26 cellular contexts compared by ENCODE assay signal in the genomic region with DNA sequence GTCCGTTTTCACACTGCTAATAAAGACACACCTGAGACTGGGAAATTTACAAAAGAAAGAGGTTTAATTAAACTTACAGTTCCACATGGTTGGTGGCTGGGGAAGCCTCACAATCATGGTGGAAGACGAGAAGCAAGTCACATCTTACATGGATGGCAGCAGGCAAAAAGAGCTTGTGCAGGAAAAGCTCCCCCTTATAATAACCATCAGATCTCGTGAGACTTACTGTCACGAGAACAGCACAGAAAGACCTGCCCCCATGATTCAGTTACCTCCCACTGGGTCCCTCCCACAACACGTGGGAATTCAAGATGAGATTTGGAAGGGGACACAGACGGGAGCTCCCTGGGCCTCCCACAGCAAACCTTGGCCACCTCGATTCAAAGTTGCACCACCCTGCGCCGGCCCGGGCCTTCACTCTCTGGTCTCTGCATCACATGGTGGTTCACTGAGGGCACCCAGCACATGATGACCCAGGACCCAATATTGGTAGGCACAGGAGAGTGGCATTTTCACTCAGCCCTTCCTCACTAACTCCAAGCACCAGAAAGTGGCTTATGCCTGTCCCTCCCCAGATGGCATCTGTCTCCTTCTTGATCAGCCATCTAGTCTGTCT.
"Had no signal": no experiment of that assay in that cellular context is flagged by ENCODE, and none has a peak within 500 bp of the region (broad histone marks: within the 10 kb centered on the region; RNA-seq: fewer than 3 reads in every experiment).

No MANE protein-coding gene starts in this region.

- H3K4me1 ChIP-seq: parathyroid adenoma, psoas muscle, tibial artery had no signal

- H3K27ac Mint-ChIP-seq: nephron; neural progenitor cell; progenitor cell of endocrine pancreas; stimulated activated effector memory CD8-positive, alpha-beta T cell treated with anti-CD3 and anti-CD28 coated beads, Interleukin-12 subunit alpha, Interleukin-12 subunit beta, amount 100 ng/mL, for 72 hours; stimulated activated naive CD8-positive, alpha-beta T cell treated with anti-CD3 and anti-CD28 coated beads, Interleukin-15, Interleukin-2, amounts not matched to agents 100 ng/mL and 50 ng/mL, for 24 hours had no signal

- ATAC-seq: naive thymus-derived CD4-positive, alpha-beta T cell; psoas muscle; right cardiac atrium; right lobe of liver; stimulated activated effector memory CD8-positive, alpha-beta T cell treated with anti-CD3 and anti-CD28 coated beads, Interleukin-12 subunit alpha, Interleukin-12 subunit beta, amount 100 ng/mL, for 72 hours; stimulated activated naive B cell treated with anti-CD40 and anti-IgM and Interleukin-4, amounts not matched to agents 10 μg/mL and 1 μg/mL and 100 μg/mL, for 72 hours had no signal

- H3K9me3 ChIP-seq: ovary, psoas muscle, right lobe of liver, sigmoid colon, stomach, tibial artery, upper lobe of left lung, vagina had no signal

- DNase-seq: naive thymus-derived CD4-positive, alpha-beta T cell; occipital lobe; ovary; posterior cingulate gyrus; psoas muscle; right cardiac atrium; right lobe of liver; sigmoid colon; small intestine; stimulated activated CD4-positive, alpha-beta T cell treated with anti-CD3 and anti-CD28 coated beads, Interleukin-15, amount 100 ng/mL, for 24 hours; stimulated activated CD4-positive, alpha-beta T cell treated with anti-CD3 and anti-CD28 coated beads, Interleukin-2, amount 100 ng/mL, for 24 hours; stimulated activated CD4-positive, alpha-beta T cell treated with anti-CD3 and anti-CD28 coated beads, Interleukin-2, amount 100 ng/mL, for 48 hours; stimulated activated CD4-positive, alpha-beta T cell treated with anti-CD3 and anti-CD28 coated beads, Interleukin-4, amount 100 ng/mL, for 24 hours; stimulated activated naive B cell treated with anti-CD40 and anti-IgM and Interleukin-4, amounts not matched to agents 10 μg/mL and 1 μg/mL and 100 μg/mL, for 72 hours; stimulated activated naive CD4-positive, alpha-beta T cell treated with Interleukin-2 at 50 U/mL for 16 hours; stomach; tibial artery; trophoblast cell; upper lobe of left lung had no signal

- H3K4me3 ChIP-seq: neural progenitor cell, ovary, psoas muscle, right lobe of liver, sigmoid colon, stomach, tibial artery, upper lobe of left lung, vagina had no signal

- H3K27ac ChIP-seq: neural progenitor cell, ovary, parathyroid adenoma, psoas muscle, right lobe of liver, sigmoid colon, stomach, tibial artery, upper lobe of left lung, vagina had no signal

- H3K36me3 Mint-ChIP-seq: naive thymus-derived CD4-positive, alpha-beta T cell; neural progenitor cell; stimulated activated effector memory CD8-positive, alpha-beta T cell treated with anti-CD3 and anti-CD28 coated beads, Interleukin-12 subunit alpha, Interleukin-12 subunit beta, amount 100 ng/mL, for 72 hours had no signal

- H3K9me3 Mint-ChIP-seq: nephron; neural progenitor cell; stimulated activated effector memory CD8-positive, alpha-beta T cell treated with anti-CD3 and anti-CD28 coated beads, Interleukin-12 subunit alpha, Interleukin-12 subunit beta, amount 100 ng/mL, for 72 hours; stimulated activated naive B cell treated with anti-CD40 and anti-IgM and Interleukin-4, amounts not matched to agents 10 μg/mL and 1 μg/mL and 100 μg/mL, for 72 hours; stimulated activated naive CD8-positive, alpha-beta T cell treated with anti-CD3 and anti-CD28 coated beads, Interleukin-15, Interleukin-2, amounts not matched to agents 100 ng/mL and 50 ng/mL, for 24 hours had no signal

- H3K27me3 ChIP-seq: neural progenitor cell, ovary, right lobe of liver, upper lobe of left lung, vagina had no signal

- H3K4me1 Mint-ChIP-seq: nephron had no signal

- H3K27me3 Mint-ChIP-seq: progenitor cell of endocrine pancreas had no signal

- H3K36me3 ChIP-seq: neural progenitor cell, ovary, right lobe of liver, sigmoid colon, stomach, tibial artery, upper lobe of left lung, vagina had no signal

- H3K4me3 Mint-ChIP-seq: naive thymus-derived CD4-positive, alpha-beta T cell; nephron; neural progenitor cell; stimulated activated effector memory CD8-positive, alpha-beta T cell treated with anti-CD3 and anti-CD28 coated beads, Interleukin-12 subunit alpha, Interleukin-12 subunit beta, amount 100 ng/mL, for 72 hours; stimulated activated naive B cell treated with anti-CD40 and anti-IgM and Interleukin-4, amounts not matched to agents 10 μg/mL and 1 μg/mL and 100 μg/mL, for 72 hours; stimulated activated naive CD8-positive, alpha-beta T cell treated with anti-CD3 and anti-CD28 coated beads, Interleukin-15, Interleukin-2, amounts not matched to agents 100 ng/mL and 50 ng/mL, for 24 hours had no signal
